In the genomic region with DNA sequence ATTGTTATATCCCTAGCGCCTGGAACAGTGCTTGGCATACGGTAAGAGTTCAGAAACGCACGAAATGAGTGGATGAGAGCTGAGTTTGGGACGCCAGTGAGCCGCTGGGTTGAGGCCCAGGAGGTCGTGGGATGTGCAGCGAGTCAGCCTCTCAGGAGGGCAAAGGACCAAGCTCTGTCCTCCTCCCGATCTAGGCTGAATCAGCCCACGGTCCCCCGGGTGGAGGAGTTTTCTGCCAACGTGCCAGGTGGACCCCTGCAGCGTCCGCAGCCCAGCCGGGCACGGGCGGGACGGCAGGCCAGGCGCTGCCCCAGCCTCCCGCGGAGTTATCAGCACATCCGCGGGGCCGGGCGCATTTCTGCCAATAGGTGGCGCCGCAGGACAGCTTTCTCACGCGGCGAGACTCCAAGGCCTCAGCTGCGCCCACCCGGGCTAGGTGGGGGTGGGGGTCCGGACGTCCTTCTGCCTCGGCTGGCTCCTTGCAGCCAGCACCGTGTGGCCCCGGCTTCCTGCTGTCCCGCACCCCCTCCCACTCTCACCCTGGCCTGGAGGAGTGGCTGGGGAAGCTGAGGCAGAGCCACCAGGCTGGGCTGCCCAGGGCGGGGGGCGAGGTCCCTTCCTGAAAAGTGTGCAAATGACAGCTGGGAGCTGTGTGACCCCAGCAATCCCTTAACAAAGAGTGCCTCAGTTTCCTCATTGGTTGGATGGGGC, we compare ENCODE assay signal across 1 cellular context.
TF ChIP-seq lines count a peak whose summit lies in the region.

No MANE protein-coding gene starts in this region.

TF ChIP-seq in K562, 482 proteins besides CTCF, POLR2A, EP300 and RAD21 (continued from another document and continues in another):
- TF ChIP-seq, protein P1, sequence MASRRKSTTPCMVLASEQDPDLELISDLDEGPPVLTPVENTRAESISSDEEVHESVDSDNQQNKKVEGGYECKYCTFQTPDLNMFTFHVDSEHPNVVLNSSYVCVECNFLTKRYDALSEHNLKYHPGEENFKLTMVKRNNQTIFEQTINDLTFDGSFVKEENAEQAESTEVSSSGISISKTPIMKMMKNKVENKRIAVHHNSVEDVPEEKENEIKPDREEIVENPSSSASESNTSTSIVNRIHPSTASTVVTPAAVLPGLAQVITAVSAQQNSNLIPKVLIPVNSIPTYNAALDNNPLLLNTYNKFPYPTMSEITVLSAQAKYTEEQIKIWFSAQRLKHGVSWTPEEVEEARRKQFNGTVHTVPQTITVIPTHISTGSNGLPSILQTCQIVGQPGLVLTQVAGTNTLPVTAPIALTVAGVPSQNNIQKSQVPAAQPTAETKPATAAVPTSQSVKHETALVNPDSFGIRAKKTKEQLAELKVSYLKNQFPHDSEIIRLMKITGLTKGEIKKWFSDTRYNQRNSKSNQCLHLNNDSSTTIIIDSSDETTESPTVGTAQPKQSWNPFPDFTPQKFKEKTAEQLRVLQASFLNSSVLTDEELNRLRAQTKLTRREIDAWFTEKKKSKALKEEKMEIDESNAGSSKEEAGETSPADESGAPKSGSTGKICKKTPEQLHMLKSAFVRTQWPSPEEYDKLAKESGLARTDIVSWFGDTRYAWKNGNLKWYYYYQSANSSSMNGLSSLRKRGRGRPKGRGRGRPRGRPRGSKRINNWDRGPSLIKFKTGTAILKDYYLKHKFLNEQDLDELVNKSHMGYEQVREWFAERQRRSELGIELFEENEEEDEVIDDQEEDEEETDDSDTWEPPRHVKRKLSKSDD (conservative IDR thresholded peaks at IDR 0.05; ENCODE audit: low read length), result no peak
- TF ChIP-seq KLF13 (tag; IDR thresholded peaks at IDR 0.05; ENCODE audit: borderline replicate concordance, low read depth) (no peak), GABPB1 (CRISPR knock-in tag; IDR thresholded peaks at IDR 0.05) (no peak), CCNT2 (IDR thresholded peaks at IDR 0.05; ENCODE audit: borderline replicate concordance, extremely low read depth, insufficient read length, low read depth, low read length) (peak; percentile 41), ZNF507 (tag; conservative IDR thresholded peaks at IDR 0.05) (no peak), ADNP (tag; IDR thresholded peaks at IDR 0.05) (no peak), ZNF436 (CRISPR knock-in tag; IDR thresholded peaks at IDR 0.05) (no peak), HOXB6 (CRISPR knock-in tag; IDR thresholded peaks at IDR 0.05; ENCODE audit: borderline replicate concordance) (no peak), JUND (IDR thresholded peaks at IDR 0.05; ENCODE audit: borderline replicate concordance, low read depth, low read length) (no peak), JUND (tag; IDR thresholded peaks at IDR 0.05; ENCODE audit: borderline replicate concordance, low read depth, low read length) (no peak), NR4A1 (CRISPR knock-in tag; IDR thresholded peaks at IDR 0.05) (no peak), NR4A1 (tag; IDR thresholded peaks at IDR 0.05) (no peak), TGIF2 (CRISPR knock-in tag; IDR thresholded peaks at IDR 0.05) (no peak), MYBL2 (IDR thresholded peaks at IDR 0.05; ENCODE audit: low read depth) (no peak), MYBL2 (CRISPR knock-in tag; IDR thresholded peaks at IDR 0.05; ENCODE audit: borderline replicate concordance) (no peak), SP1 (CRISPR knock-in tag; IDR thresholded peaks at IDR 0.05) (0 out of 2 replicates have a peak, but pooled peaks have one; percentile 53), CHCHD3 (CRISPR knock-in tag; IDR thresholded peaks at IDR 0.05) (no peak), NCOR1 (IDR thresholded peaks at IDR 0.05) (no peak), NUFIP1 (IDR thresholded peaks at IDR 0.05; ENCODE audit: partially characterized antibody) (no peak), NFXL1 (CRISPR knock-in tag; IDR thresholded peaks at IDR 0.05) (no peak), ZNF408 (CRISPR knock-in tag; IDR thresholded peaks at IDR 0.05; ENCODE audit: low read depth) (no peak), NCOA4 (IDR thresholded peaks at IDR 0.05; ENCODE audit: partially characterized antibody) (no peak), ZFP30 (CRISPR knock-in tag; IDR thresholded peaks at IDR 0.05; ENCODE audit: borderline replicate concordance) (no peak), HMGN3 (IDR thresholded peaks at IDR 0.05; ENCODE audit: borderline replicate concordance, extremely low read depth, insufficient read length, low read depth, low read length) (no peak), ZNF75A (CRISPR knock-in tag; IDR thresholded peaks at IDR 0.05) (no peak), HDAC3 (IDR thresholded peaks at IDR 0.05; ENCODE audit: borderline replicate concordance, partially characterized antibody) (no peak), BCOR (IDR thresholded peaks at IDR 0.05) (peak; percentile 42; the same call in 1 of the 2 replicates), TCF7 (IDR thresholded peaks at IDR 0.05; ENCODE audit: borderline replicate concordance) (no peak), PHTF2 (CRISPR knock-in tag; IDR thresholded peaks at IDR 0.05) (no peak), ZNF696 (CRISPR knock-in tag; conservative IDR thresholded peaks at IDR 0.05) (no peak), RB1 (IDR thresholded peaks at IDR 0.05; ENCODE audit: low read depth) (peak; percentile 75), TAF1 (IDR thresholded peaks at IDR 0.05; ENCODE audit: control insufficient read depth, extremely low read depth, insufficient read depth, low read length, severe bottlenecking) (no peak), CAMTA2 (CRISPR knock-in tag; conservative IDR thresholded peaks at IDR 0.05) (no peak), KAT2B (IDR thresholded peaks at IDR 0.05; ENCODE audit: low read depth, low read length) (no peak), CBX1 (IDR thresholded peaks at IDR 0.05; ENCODE audit: low read depth) (no peak), NFATC3 (IDR thresholded peaks at IDR 0.05) (no peak), ILF3 (IDR thresholded peaks at IDR 0.05; ENCODE audit: borderline replicate concordance) (no peak), SRSF1 (IDR thresholded peaks at IDR 0.05; ENCODE audit: low read depth, low read length) (no peak), ZNF239 (CRISPR knock-in tag; IDR thresholded peaks at IDR 0.05) (no peak), MAFG (tag; conservative IDR thresholded peaks at IDR 0.05) (no peak)
- TF ChIP-seq, protein P2, sequence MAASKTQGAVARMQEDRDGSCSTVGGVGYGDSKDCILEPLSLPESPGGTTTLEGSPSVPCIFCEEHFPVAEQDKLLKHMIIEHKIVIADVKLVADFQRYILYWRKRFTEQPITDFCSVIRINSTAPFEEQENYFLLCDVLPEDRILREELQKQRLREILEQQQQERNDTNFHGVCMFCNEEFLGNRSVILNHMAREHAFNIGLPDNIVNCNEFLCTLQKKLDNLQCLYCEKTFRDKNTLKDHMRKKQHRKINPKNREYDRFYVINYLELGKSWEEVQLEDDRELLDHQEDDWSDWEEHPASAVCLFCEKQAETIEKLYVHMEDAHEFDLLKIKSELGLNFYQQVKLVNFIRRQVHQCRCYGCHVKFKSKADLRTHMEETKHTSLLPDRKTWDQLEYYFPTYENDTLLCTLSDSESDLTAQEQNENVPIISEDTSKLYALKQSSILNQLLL (CRISPR knock-in tag; IDR thresholded peaks at IDR 0.05; ENCODE audit: borderline replicate concordance), result no peak
- TF ChIP-seq, protein P3, sequence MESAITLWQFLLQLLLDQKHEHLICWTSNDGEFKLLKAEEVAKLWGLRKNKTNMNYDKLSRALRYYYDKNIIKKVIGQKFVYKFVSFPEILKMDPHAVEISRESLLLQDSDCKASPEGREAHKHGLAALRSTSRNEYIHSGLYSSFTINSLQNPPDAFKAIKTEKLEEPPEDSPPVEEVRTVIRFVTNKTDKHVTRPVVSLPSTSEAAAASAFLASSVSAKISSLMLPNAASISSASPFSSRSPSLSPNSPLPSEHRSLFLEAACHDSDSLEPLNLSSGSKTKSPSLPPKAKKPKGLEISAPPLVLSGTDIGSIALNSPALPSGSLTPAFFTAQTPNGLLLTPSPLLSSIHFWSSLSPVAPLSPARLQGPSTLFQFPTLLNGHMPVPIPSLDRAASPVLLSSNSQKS (CRISPR knock-in tag; IDR thresholded peaks at IDR 0.05), result no peak
- TF ChIP-seq, protein P4, sequence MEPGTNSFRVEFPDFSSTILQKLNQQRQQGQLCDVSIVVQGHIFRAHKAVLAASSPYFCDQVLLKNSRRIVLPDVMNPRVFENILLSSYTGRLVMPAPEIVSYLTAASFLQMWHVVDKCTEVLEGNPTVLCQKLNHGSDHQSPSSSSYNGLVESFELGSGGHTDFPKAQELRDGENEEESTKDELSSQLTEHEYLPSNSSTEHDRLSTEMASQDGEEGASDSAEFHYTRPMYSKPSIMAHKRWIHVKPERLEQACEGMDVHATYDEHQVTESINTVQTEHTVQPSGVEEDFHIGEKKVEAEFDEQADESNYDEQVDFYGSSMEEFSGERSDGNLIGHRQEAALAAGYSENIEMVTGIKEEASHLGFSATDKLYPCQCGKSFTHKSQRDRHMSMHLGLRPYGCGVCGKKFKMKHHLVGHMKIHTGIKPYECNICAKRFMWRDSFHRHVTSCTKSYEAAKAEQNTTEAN (CRISPR knock-in tag; IDR thresholded peaks at IDR 0.05), result no peak
- TF ChIP-seq, protein P5, sequence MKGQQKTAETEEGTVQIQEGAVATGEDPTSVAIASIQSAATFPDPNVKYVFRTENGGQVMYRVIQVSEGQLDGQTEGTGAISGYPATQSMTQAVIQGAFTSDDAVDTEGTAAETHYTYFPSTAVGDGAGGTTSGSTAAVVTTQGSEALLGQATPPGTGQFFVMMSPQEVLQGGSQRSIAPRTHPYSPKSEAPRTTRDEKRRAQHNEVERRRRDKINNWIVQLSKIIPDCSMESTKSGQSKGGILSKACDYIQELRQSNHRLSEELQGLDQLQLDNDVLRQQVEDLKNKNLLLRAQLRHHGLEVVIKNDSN (CRISPR knock-in tag; IDR thresholded peaks at IDR 0.05), result no peak
- TF ChIP-seq, protein P6, sequence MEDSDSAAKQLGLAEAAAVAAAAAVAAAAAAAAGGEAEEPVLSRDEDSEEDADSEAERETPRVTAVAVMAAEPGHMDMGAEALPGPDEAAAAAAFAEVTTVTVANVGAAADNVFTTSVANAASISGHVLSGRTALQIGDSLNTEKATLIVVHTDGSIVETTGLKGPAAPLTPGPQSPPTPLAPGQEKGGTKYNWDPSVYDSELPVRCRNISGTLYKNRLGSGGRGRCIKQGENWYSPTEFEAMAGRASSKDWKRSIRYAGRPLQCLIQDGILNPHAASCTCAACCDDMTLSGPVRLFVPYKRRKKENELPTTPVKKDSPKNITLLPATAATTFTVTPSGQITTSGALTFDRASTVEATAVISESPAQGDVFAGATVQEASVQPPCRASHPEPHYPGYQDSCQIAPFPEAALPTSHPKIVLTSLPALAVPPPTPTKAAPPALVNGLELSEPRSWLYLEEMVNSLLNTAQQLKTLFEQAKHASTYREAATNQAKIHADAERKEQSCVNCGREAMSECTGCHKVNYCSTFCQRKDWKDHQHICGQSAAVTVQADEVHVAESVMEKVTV (CRISPR knock-in tag; IDR thresholded peaks at IDR 0.05), result peak; percentile 64
- TF ChIP-seq, protein P7, sequence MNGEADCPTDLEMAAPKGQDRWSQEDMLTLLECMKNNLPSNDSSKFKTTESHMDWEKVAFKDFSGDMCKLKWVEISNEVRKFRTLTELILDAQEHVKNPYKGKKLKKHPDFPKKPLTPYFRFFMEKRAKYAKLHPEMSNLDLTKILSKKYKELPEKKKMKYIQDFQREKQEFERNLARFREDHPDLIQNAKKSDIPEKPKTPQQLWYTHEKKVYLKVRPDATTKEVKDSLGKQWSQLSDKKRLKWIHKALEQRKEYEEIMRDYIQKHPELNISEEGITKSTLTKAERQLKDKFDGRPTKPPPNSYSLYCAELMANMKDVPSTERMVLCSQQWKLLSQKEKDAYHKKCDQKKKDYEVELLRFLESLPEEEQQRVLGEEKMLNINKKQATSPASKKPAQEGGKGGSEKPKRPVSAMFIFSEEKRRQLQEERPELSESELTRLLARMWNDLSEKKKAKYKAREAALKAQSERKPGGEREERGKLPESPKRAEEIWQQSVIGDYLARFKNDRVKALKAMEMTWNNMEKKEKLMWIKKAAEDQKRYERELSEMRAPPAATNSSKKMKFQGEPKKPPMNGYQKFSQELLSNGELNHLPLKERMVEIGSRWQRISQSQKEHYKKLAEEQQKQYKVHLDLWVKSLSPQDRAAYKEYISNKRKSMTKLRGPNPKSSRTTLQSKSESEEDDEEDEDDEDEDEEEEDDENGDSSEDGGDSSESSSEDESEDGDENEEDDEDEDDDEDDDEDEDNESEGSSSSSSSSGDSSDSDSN (IDR thresholded peaks at IDR 0.05; ENCODE audit: borderline replicate concordance in 1 of 2, low read depth in 2 of 2, low read length in 2 of 2), result no peak
- TF ChIP-seq, protein P8, sequence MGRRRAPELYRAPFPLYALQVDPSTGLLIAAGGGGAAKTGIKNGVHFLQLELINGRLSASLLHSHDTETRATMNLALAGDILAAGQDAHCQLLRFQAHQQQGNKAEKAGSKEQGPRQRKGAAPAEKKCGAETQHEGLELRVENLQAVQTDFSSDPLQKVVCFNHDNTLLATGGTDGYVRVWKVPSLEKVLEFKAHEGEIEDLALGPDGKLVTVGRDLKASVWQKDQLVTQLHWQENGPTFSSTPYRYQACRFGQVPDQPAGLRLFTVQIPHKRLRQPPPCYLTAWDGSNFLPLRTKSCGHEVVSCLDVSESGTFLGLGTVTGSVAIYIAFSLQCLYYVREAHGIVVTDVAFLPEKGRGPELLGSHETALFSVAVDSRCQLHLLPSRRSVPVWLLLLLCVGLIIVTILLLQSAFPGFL (CRISPR knock-in tag; IDR thresholded peaks at IDR 0.05), result no peak
- TF ChIP-seq, protein P9, sequence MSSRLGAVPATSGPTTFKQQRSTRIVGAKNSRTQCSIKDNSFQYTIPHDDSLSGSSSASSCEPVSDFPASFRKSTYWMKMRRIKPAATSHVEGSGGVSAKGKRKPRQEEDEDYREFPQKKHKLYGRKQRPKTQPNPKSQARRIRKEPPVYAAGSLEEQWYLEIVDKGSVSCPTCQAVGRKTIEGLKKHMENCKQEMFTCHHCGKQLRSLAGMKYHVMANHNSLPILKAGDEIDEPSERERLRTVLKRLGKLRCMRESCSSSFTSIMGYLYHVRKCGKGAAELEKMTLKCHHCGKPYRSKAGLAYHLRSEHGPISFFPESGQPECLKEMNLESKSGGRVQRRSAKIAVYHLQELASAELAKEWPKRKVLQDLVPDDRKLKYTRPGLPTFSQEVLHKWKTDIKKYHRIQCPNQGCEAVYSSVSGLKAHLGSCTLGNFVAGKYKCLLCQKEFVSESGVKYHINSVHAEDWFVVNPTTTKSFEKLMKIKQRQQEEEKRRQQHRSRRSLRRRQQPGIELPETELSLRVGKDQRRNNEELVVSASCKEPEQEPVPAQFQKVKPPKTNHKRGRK (tag; IDR thresholded peaks at IDR 0.05), result no peak
